Comparison of ENCODE assay signal across 1 cellular context in the genomic region with DNA sequence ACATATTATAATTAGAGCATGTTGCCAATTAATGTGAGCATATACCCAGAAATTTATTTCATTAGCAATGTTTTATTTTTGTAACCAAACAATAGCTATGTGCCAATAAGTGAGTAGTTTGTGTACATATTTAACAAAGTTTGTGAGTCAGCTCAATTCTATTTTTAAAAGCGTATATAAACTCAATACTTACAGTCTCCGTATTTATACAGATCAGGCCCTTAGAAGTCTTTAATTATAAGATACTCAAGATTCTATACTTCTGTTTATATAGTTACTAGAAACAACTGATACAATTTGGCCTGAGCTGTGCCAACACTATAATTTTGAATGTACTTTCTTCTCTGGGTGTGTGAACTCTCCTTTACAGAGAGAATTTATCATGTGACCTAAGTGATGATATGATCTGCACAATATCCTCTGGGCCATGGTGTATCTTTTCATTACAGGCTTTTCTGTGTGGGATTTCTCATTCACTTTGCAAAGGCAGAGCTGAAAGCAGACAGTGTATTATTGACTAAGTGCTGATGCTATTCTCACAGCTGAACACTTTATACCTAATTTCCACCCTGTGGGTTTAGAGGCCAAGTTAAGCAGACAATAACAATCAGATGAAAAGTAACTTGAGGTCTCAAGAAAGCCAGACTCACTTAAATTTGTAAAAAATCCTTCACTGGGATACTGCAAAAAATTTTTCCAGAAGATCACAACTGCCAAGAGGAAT.
A peak's percentile ranks its signal among the peaks of the same experiment; 100 is the strongest.
TF ChIP-seq lines count a peak whose summit lies in the region.

No MANE protein-coding gene starts in this region.

TF ChIP-seq in IMR-90, 13 proteins besides CTCF, POLR2A, EP300 and RAD21:
- peak; percentile 44; the same call in 1 of the 2 replicates for TF ChIP-seq CEBPB (IDR thresholded peaks at IDR 0.05; ENCODE audit: low read depth, low read length)
- TF ChIP-seq MAFK (IDR thresholded peaks at IDR 0.05; ENCODE audit: low read depth, low read length) = no peak
- TF ChIP-seq MXI1 (IDR thresholded peaks at IDR 0.05; ENCODE audit: borderline replicate concordance, low read depth, low read length) = no peak
- no peak for TF ChIP-seq BHLHE40 (IDR thresholded peaks at IDR 0.05; ENCODE audit: low read depth, low read length)
- no peak for TF ChIP-seq SMC3 (IDR thresholded peaks at IDR 0.05; ENCODE audit: low read depth, low read length)
- no peak for TF ChIP-seq RFX5 (IDR thresholded peaks at IDR 0.05; ENCODE audit: low read depth, low read length)
- TF ChIP-seq, protein P1, sequence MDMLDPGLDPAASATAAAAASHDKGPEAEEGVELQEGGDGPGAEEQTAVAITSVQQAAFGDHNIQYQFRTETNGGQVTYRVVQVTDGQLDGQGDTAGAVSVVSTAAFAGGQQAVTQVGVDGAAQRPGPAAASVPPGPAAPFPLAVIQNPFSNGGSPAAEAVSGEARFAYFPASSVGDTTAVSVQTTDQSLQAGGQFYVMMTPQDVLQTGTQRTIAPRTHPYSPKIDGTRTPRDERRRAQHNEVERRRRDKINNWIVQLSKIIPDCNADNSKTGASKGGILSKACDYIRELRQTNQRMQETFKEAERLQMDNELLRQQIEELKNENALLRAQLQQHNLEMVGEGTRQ (IDR thresholded peaks at IDR 0.05; ENCODE audit: low read depth, low read length) = peak; percentile 43
- no peak for TF ChIP-seq RCOR1 (IDR thresholded peaks at IDR 0.05; ENCODE audit: insufficient replicate concordance, low read length)
- TF ChIP-seq, protein P2, sequence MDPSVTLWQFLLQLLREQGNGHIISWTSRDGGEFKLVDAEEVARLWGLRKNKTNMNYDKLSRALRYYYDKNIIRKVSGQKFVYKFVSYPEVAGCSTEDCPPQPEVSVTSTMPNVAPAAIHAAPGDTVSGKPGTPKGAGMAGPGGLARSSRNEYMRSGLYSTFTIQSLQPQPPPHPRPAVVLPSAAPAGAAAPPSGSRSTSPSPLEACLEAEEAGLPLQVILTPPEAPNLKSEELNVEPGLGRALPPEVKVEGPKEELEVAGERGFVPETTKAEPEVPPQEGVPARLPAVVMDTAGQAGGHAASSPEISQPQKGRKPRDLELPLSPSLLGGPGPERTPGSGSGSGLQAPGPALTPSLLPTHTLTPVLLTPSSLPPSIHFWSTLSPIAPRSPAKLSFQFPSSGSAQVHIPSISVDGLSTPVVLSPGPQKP (IDR thresholded peaks at IDR 0.05; ENCODE audit: borderline replicate concordance, low read depth, low read length) = no peak
- TF ChIP-seq MAZ (IDR thresholded peaks at IDR 0.05; ENCODE audit: borderline replicate concordance, low read depth, low read length) = no peak
- no peak for TF ChIP-seq NFE2L2 (IDR thresholded peaks at IDR 0.05; ENCODE audit: low read depth, low read length)
- TF ChIP-seq CHD1 (IDR thresholded peaks at IDR 0.05; ENCODE audit: low read depth, low read length) = no peak
- TF ChIP-seq FOS (IDR thresholded peaks at IDR 0.05; ENCODE audit: low read depth, low read length) = peak; percentile 27; the same call in 1 of the 2 replicates
